10 cellular contexts compared by ENCODE assay signal in genomic region chr16:56691885-56692284, GRCh38. TPM values are rescaled to one million over a fixed set of nuclear protein-coding genes. Genes with fewer than 3 reads are reported as not detected.
DNase-seq lines count a peak whose midpoint lies in the region; ATAC-seq and TF ChIP-seq lines count a peak whose summit lies in the region.
"Had no signal": no experiment of that assay in that cellular context is flagged by ENCODE, and none has a peak within 500 bp of the region (broad histone marks: within the 10 kb centered on the region; RNA-seq: fewer than 3 reads in every experiment).

No MANE protein-coding gene starts in this region.

- H2AFZ ChIP-seq in smooth muscle cell (ENCODE audit: low read depth) = no peak overlapping the region

- no peak overlapping the region for H3K9ac ChIP-seq in smooth muscle cell (ENCODE audit: low read depth)

- no peak overlapping the region for H3K4me3 ChIP-seq in Peyer's patch
- no peak overlapping the region for H3K4me3 ChIP-seq in retinal pigment epithelial cell (ENCODE audit: low read length)
- H3K4me3 ChIP-seq in smooth muscle cell = no peak overlapping the region

- H3K79me2 ChIP-seq in smooth muscle cell (ENCODE audit: low read depth) = no peaks in the 10 kb centered on the region

- H3K36me3 ChIP-seq in Peyer's patch = no peaks in the 10 kb centered on the region
- no peaks in the 10 kb centered on the region for H3K36me3 ChIP-seq in smooth muscle cell (ENCODE audit: low read depth)

- ATAC-seq in HG02870 (IDR thresholded peaks at IDR 0.05; ENCODE audit: unreplicated experiment) (no peak), HG03521 (IDR thresholded peaks at IDR 0.05; ENCODE audit: unreplicated experiment) (no peak)

- no peaks in the 10 kb centered on the region for H3K27me3 ChIP-seq in Peyer's patch
- H3K27me3 ChIP-seq in smooth muscle cell (ENCODE audit: low read depth) = no peaks in the 10 kb centered on the region

- TF ChIP-seq CTCF in Peyer's patch (IDR thresholded peaks at IDR 0.05) = no peak
- no peak for TF ChIP-seq CTCF in retinal pigment epithelial cell (conservative IDR thresholded peaks at IDR 0.05; ENCODE audit: low read depth, low read length)
- TF ChIP-seq CTCF in smooth muscle cell (IDR thresholded peaks at IDR 0.05; ENCODE audit: borderline replicate concordance, insufficient read depth, poor library complexity, severe bottlenecking) = no peak

- no peak overlapping the region for H3K4me2 ChIP-seq in smooth muscle cell

- H3K9me3 ChIP-seq in Peyer's patch (peaks cover 0 to 2% (median 0%) of the 10 kb centered on the region in 4 donors), smooth muscle cell (replicated peaks; ENCODE audit: low read depth) (no peaks in the 10 kb centered on the region)

- H3K4me1 ChIP-seq in Peyer's patch = no peaks in the 10 kb centered on the region
- H3K4me1 ChIP-seq in smooth muscle cell (ENCODE audit: low read depth) = no peaks in the 10 kb centered on the region

- H3K27ac ChIP-seq in Peyer's patch = no peak overlapping the region
- H3K27ac ChIP-seq in smooth muscle cell (ENCODE audit: low read depth) = no peak overlapping the region

- peak; percentile 45 for DNase-seq in H4 (ENCODE audit: low spot score)
- DNase-seq in Peyer's patch = peak in 2 of 3 donors; percentile 63 to 73
- DNase-seq in glomerular visceral epithelial cell (ENCODE audit: extremely low spot score) = peak; percentile 69
- DNase-seq in retinal pigment epithelial cell (ENCODE audit: low read depth) = peak; percentile 41
- DNase-seq in smooth muscle cell (lab: John Stamatoyannopoulos, UW; ENCODE audit: unreplicated experiment) = no peak
- DNase-seq in NCI-H69 (lab: John Stamatoyannopoulos, UW) = no peak
- DNase-seq: activated T-cell treated with anti-CD3 and anti-CD28 coated beads, Interleukin-2, amount 50 U/mL, for 1 hour; NCI-H446 had no signal

- no peaks in the 10 kb centered on the region for H4K20me1 ChIP-seq in smooth muscle cell (ENCODE audit: low read depth)

- 45% methylated on average over 3 of the region's 4 CpGs for WGBS in smooth muscle cell (ENCODE audit: low lambda C conversion rate)

- H3F3A ChIP-seq in smooth muscle cell (ENCODE audit: low read depth) = no peaks in the 10 kb centered on the region

- no peak for TF ChIP-seq POLR2A in Peyer's patch (IDR thresholded peaks at IDR 0.05)

RNA-seq across cellular contexts. Expression of gene MT1X, which starts 9.6 kb away (rescaled TPM):
- total RNA-seq in H4 (2014; rRNA removed; shearing (Covaris generic)) = 78.7 and 86.8 TPM in 2 replicates
- total RNA-seq in Peyer's patch (1,000 to 10,000 TPM in 1 of 4 donors, 100 to 1,000 TPM in 3; 121 to 1,155 (median 305) TPM), smooth muscle cell (0.76 and 4.3 TPM in 2 replicates)
- polyA plus RNA-seq in smooth muscle cell = 11.7 and 12.8 TPM in 2 replicates

RNA-seq across cellular contexts. Expression of gene MT1H, which starts 22.3 kb away (rescaled TPM):
- not detected in 2 replicates for total RNA-seq in H4 (2014; rRNA removed; shearing (Covaris generic))
- 1,000 to 10,000 TPM in 1 of 4 donors, 10 to 100 TPM in 1, 1 to 10 TPM in 1, not detected in 1; 5.8 to 2,098 (median 30.1) TPM for total RNA-seq in Peyer's patch
- total RNA-seq in smooth muscle cell = not detected in 2 replicates
- polyA plus RNA-seq in smooth muscle cell = not detected in 2 replicates

RNA-seq across cellular contexts. Expression of gene MT1G, which starts 24.0 kb away (rescaled TPM):
- not detected in 2 replicates for total RNA-seq in H4 (2014; rRNA removed; shearing (Covaris generic))
- 1,000 to 10,000 TPM in 1 of 4 donors, 100 to 1,000 TPM in 2, 10 to 100 TPM in 1; 17.8 to 5,605 (median 130) TPM for total RNA-seq in Peyer's patch
- total RNA-seq in smooth muscle cell = not detected in 2 replicates
- polyA plus RNA-seq in smooth muscle cell = 0.40 TPM in 1 of 2 replicates, not detected in the other

RNA-seq across cellular contexts. Expression of gene MT1F, which starts 34.1 kb away (rescaled TPM):
- total RNA-seq in H4 (2014; rRNA removed; shearing (Covaris generic)) = 0.14 TPM in 1 of 2 replicates, not detected in the other
- total RNA-seq in Peyer's patch (100 to 1,000 TPM in 1 of 4 donors, 10 to 100 TPM in 2, 1 to 10 TPM in 1; 8.0 to 310 (median 44.1) TPM), smooth muscle cell (0.81 and 5.9 TPM in 2 replicates)
- 0.50 and 2.3 TPM in 2 replicates for polyA plus RNA-seq in smooth muscle cell

RNA-seq across cellular contexts. Expression of gene NUP93, which starts 38.0 kb away (rescaled TPM):
- 89.0 and 100 TPM in 2 replicates for total RNA-seq in H4 (2014; rRNA removed; shearing (Covaris generic))
- total RNA-seq in Peyer's patch (100 to 1,000 TPM in 1 of 4 donors, 10 to 100 TPM in 3; 27.3 to 195 (median 31.4) TPM), smooth muscle cell (40.7 and 45.6 TPM in 2 replicates)
- polyA plus RNA-seq in smooth muscle cell = 55.8 and 60.9 TPM in 2 replicates

Comparison
In these comparisons a context has a peak if more than half of its experiments do, and no peak if none do; other contexts are left out.
1. DNase-seq: peak in H4 (single experiment), Peyer's patch (2 of 3), glomerular visceral epithelial cell (single experiment) and retinal pigment epithelial cell (single experiment); none in smooth muscle cell (single experiment) and NCI-H69 (single experiment).
2. RNA of gene MT1X, which starts 9.6 kb away (total RNA-seq): 121 to 1,155 TPM in Peyer's patch and 78.7 to 86.8 TPM in H4; 0.76 to 4.3 TPM in smooth muscle cell; every median in the first group is over 10 times any median in the second.
3. RNA of gene MT1G, which starts 24.0 kb away (total RNA-seq): 17.8 to 5,605 TPM in Peyer's patch; not detected in H4 and not detected in smooth muscle cell; every median in the first group is over 10 times any median in the second.